Comparison of ENCODE assay signal across 39 cellular contexts in the genomic region with DNA sequence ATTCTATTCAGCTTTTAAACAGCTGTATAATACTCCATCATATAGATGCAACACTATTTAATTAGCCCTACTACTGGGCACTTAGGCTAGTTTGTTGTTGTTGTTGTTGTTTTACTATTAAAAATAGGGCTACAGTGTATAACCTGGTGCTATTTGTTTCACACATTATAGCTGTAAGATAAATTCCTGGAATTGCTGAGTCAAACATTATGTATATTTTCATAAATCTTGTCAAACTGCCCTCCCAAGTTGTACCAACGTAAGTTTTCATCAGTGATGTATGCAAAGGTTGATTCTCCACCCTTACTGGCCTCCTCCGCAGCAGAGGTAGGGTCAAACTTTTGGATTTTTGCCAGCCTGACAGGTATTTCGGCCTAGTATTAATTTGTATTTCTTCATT. TPM values are rescaled to one million over a fixed set of nuclear protein-coding genes. Genes with fewer than 3 reads are reported as not detected.
"Had no signal": no experiment of that assay in that cellular context is flagged by ENCODE, and none has a peak within 500 bp of the region (broad histone marks: within the 10 kb centered on the region; RNA-seq: fewer than 3 reads in every experiment).

No MANE protein-coding gene starts in this region.

- H3K27me3 ChIP-seq: brain microvascular endothelial cell had no signal

- H3K4me3 Mint-ChIP-seq: activated CD4-positive, alpha-beta memory T cell treated with anti-CD3 and anti-CD28 coated beads, Interleukin-2, amount 10 ng/mL, durations not matched to agents 7 days and 5 days; activated CD4-positive, alpha-beta T cell treated with anti-CD3 and anti-CD28 coated beads for 36 hours; activated CD4-positive, alpha-beta T cell treated with anti-CD3 and anti-CD28 coated beads, Interleukin-2, amount 10 ng/mL, durations not matched to agents 7 days and 5 days; activated CD8-positive, alpha-beta memory T cell treated with anti-CD3 and anti-CD28 coated beads, Interleukin-2, amount 10 ng/mL, durations not matched to agents 7 days and 5 days; activated CD8-positive, alpha-beta T cell treated with anti-CD3 and anti-CD28 coated beads, Interleukin-2, amount 10 ng/mL, durations not matched to agents 7 days and 5 days; activated naive CD4-positive, alpha-beta T cell treated with anti-CD3 and anti-CD28 coated beads, Interleukin-2, amount 10 ng/mL, durations not matched to agents 7 days and 5 days; activated naive CD4-positive, alpha-beta T cell treated with anti-CD3 and anti-CD28 coated beads, Interleukin-2, amount 50 U/mL, for 24 hours; activated naive CD8-positive, alpha-beta T cell; activated naive CD8-positive, alpha-beta T cell treated with anti-CD3 and anti-CD28 coated beads, Interleukin-2, amount 10 ng/mL, durations not matched to agents 7 days and 5 days; activated naive CD8-positive, alpha-beta T cell treated with anti-CD3 and anti-CD28 coated beads, Interleukin-2, amount 50 U/mL, for 24 hours; activated T-cell treated with anti-CD3 and anti-CD28 coated beads, Interleukin-2, amount 50 U/mL, for 24 hours; T-helper 1 cell treated with Interleukin-12 subunit alpha and Interleukin-12 subunit beta and Interleukin-4 antibody, amounts not matched to agents 30 μg/mL and 1 μg/mL, for 36 hours; T-helper 2 cell treated with Interferon-gamma antibody and Interleukin-4, amounts not matched to agents 5 μg/mL and 100 μg/mL, for 36 hours; WTC11 had no signal

- H3K4me3 ChIP-seq: adrenal gland, body of pancreas, breast epithelium had no signal

- H3K36me3 ChIP-seq: adrenal gland, brain microvascular endothelial cell, breast epithelium, WERI-Rb-1 had no signal

- H3K27ac ChIP-seq: adrenal gland, body of pancreas, brain microvascular endothelial cell, breast epithelium, WERI-Rb-1 had no signal

- FAIRE-seq: astrocyte had no signal

- DNase-seq: activated CD4-positive, alpha-beta memory T cell treated with anti-CD3 and anti-CD28 coated beads, Interleukin-2, amount 10 ng/mL, durations not matched to agents 7 days and 5 days; activated CD4-positive, alpha-beta T cell treated with anti-CD3 and anti-CD28 coated beads for 1 hour; activated CD4-positive, alpha-beta T cell treated with anti-CD3 and anti-CD28 coated beads for 36 hours; activated CD4-positive, alpha-beta T cell treated with anti-CD3 and anti-CD28 coated beads for 48 hours; activated CD4-positive, alpha-beta T cell treated with anti-CD3 and anti-CD28 coated beads, Interleukin-2, amount 10 ng/mL, durations not matched to agents 7 days and 5 days; activated CD4-positive, alpha-beta T cell treated with anti-CD3 and anti-CD28 coated beads, Interleukin-2, amount 50 U/mL, for 48 hours; activated CD4-positive, CD25-positive, alpha-beta regulatory T cell; activated CD8-positive, alpha-beta memory T cell treated with anti-CD3 and anti-CD28 coated beads for 24 hours; activated CD8-positive, alpha-beta memory T cell treated with anti-CD3 and anti-CD28 coated beads, Interleukin-2, amount 10 ng/mL, durations not matched to agents 7 days and 5 days; activated CD8-positive, alpha-beta memory T cell treated with anti-CD3 and anti-CD28 coated beads, Interleukin-2, amount 50 U/mL, for 48 hours; activated CD8-positive, alpha-beta T cell treated with anti-CD3 and anti-CD28 coated beads, Interleukin-2, amount 10 ng/mL, durations not matched to agents 7 days and 5 days; activated effector memory CD4-positive, alpha-beta T cell treated with Interleukin-2 at 50 U/mL for 16 hours; activated gamma-delta T cell; activated naive CD4-positive, alpha-beta T cell treated with anti-CD3 and anti-CD28 coated beads, Interleukin-2, amount 10 ng/mL, durations not matched to agents 7 days and 5 days; activated naive CD4-positive, alpha-beta T cell treated with Interleukin-2 at 50 U/mL for 16 hours; activated naive CD8-positive, alpha-beta T cell treated with anti-CD3 and anti-CD28 coated beads, Interleukin-2, amount 10 ng/mL, durations not matched to agents 7 days and 5 days; activated naive CD8-positive, alpha-beta T cell treated with anti-CD3 and anti-CD28 coated beads, Interleukin-2, amount 50 U/mL, for 24 hours; activated T-cell treated with anti-CD3 and anti-CD28 coated beads, Interleukin-2, amount 50 U/mL, for 24 hours; activated T-cell treated with anti-CD3 and anti-CD28 coated beads, Interleukin-2, amount 50 U/mL, for 48 hours; adrenal gland; amniotic stem cell; aorta; body of pancreas; brain microvascular endothelial cell; central memory CD4-positive, alpha-beta T cell; cerebellar nuclear complex; T-helper 1 cell; T-helper 2 cell; T-helper 9 cell; WERI-Rb-1 had no signal

- H3K27ac Mint-ChIP-seq: activated CD4-positive, alpha-beta memory T cell treated with anti-CD3 and anti-CD28 coated beads, Interleukin-2, amount 10 ng/mL, durations not matched to agents 7 days and 5 days; activated CD4-positive, alpha-beta T cell treated with anti-CD3 and anti-CD28 coated beads for 36 hours; activated CD4-positive, alpha-beta T cell treated with anti-CD3 and anti-CD28 coated beads, Interleukin-2, amount 10 ng/mL, durations not matched to agents 7 days and 5 days; activated CD8-positive, alpha-beta memory T cell treated with anti-CD3 and anti-CD28 coated beads, Interleukin-2, amount 10 ng/mL, durations not matched to agents 7 days and 5 days; activated CD8-positive, alpha-beta T cell treated with anti-CD3 and anti-CD28 coated beads, Interleukin-2, amount 10 ng/mL, durations not matched to agents 7 days and 5 days; activated naive CD4-positive, alpha-beta T cell treated with anti-CD3 and anti-CD28 coated beads, Interleukin-2, amount 10 ng/mL, durations not matched to agents 7 days and 5 days; activated naive CD4-positive, alpha-beta T cell treated with anti-CD3 and anti-CD28 coated beads, Interleukin-2, amount 50 U/mL, for 24 hours; activated naive CD8-positive, alpha-beta T cell; activated naive CD8-positive, alpha-beta T cell treated with anti-CD3 and anti-CD28 coated beads, Interleukin-2, amount 10 ng/mL, durations not matched to agents 7 days and 5 days; activated naive CD8-positive, alpha-beta T cell treated with anti-CD3 and anti-CD28 coated beads, Interleukin-2, amount 50 U/mL, for 24 hours; activated T-cell treated with anti-CD3 and anti-CD28 coated beads, Interleukin-2, amount 50 U/mL, for 24 hours; activated T-helper 2 cell treated with anti-CD3 and anti-CD28 coated beads, Interferon-gamma antibody, Interleukin-2, Interleukin-4, amounts not matched to agents 10 μg/mL and 5 μg/mL and 100 μg/mL, durations not matched to agents 14 hours and 24 hours and 36 hours; T-helper 1 cell treated with Interleukin-12 subunit alpha and Interleukin-12 subunit beta and Interleukin-4 antibody, amounts not matched to agents 30 μg/mL and 1 μg/mL, for 36 hours; T-helper 2 cell treated with Interferon-gamma antibody and Interleukin-4, amounts not matched to agents 5 μg/mL and 100 μg/mL, for 36 hours; WTC11 had no signal

- H3K36me3 Mint-ChIP-seq: activated naive CD4-positive, alpha-beta T cell treated with anti-CD3 and anti-CD28 coated beads, Interleukin-2, amount 10 ng/mL, durations not matched to agents 7 days and 5 days; activated naive CD4-positive, alpha-beta T cell treated with anti-CD3 and anti-CD28 coated beads, Interleukin-2, amount 50 U/mL, for 24 hours; activated naive CD8-positive, alpha-beta T cell; activated naive CD8-positive, alpha-beta T cell treated with anti-CD3 and anti-CD28 coated beads, Interleukin-2, amount 10 ng/mL, durations not matched to agents 7 days and 5 days; WTC11 had no signal

- ATAC-seq: activated CD4-positive, alpha-beta T cell treated with anti-CD3 and anti-CD28 coated beads for 36 hours; activated CD4-positive, CD25-positive, alpha-beta regulatory T cell treated with anti-CD3 and anti-CD28 coated beads, Interleukin-2, amount 50 U/mL, for 24 hours; activated CD8-positive, alpha-beta memory T cell treated with anti-CD3 and anti-CD28 coated beads, Interleukin-2, amount 10 ng/mL, durations not matched to agents 7 days and 5 days; activated CD8-positive, alpha-beta T cell treated with anti-CD3 and anti-CD28 coated beads, Interleukin-2, amount 10 ng/mL, durations not matched to agents 7 days and 5 days; activated naive CD8-positive, alpha-beta T cell treated with anti-CD3 and anti-CD28 coated beads, Interleukin-2, amount 50 U/mL, for 24 hours; body of pancreas; WTC11 had no signal

- H3K9me3 ChIP-seq: adrenal gland, body of pancreas, breast epithelium had no signal

- H3K9me3 Mint-ChIP-seq: activated CD4-positive, alpha-beta memory T cell treated with anti-CD3 and anti-CD28 coated beads, Interleukin-2, amount 10 ng/mL, durations not matched to agents 7 days and 5 days; activated CD4-positive, alpha-beta T cell treated with anti-CD3 and anti-CD28 coated beads, Interleukin-2, amount 10 ng/mL, durations not matched to agents 7 days and 5 days; activated naive CD4-positive, alpha-beta T cell treated with anti-CD3 and anti-CD28 coated beads, Interleukin-2, amount 10 ng/mL, durations not matched to agents 7 days and 5 days; activated naive CD4-positive, alpha-beta T cell treated with anti-CD3 and anti-CD28 coated beads, Interleukin-2, amount 50 U/mL, for 24 hours; activated naive CD8-positive, alpha-beta T cell treated with anti-CD3 and anti-CD28 coated beads, Interleukin-2, amount 10 ng/mL, durations not matched to agents 7 days and 5 days; activated naive CD8-positive, alpha-beta T cell treated with anti-CD3 and anti-CD28 coated beads, Interleukin-2, amount 50 U/mL, for 24 hours; activated T-cell treated with anti-CD3 and anti-CD28 coated beads, Interleukin-2, amount 50 U/mL, for 24 hours; activated T-helper 2 cell treated with anti-CD3 and anti-CD28 coated beads, Interferon-gamma antibody, Interleukin-2, Interleukin-4, amounts not matched to agents 10 μg/mL and 5 μg/mL and 100 μg/mL, durations not matched to agents 14 hours and 24 hours and 36 hours; T-helper 1 cell treated with Interleukin-12 subunit alpha and Interleukin-12 subunit beta and Interleukin-4 antibody, amounts not matched to agents 30 μg/mL and 1 μg/mL, for 36 hours; T-helper 2 cell treated with Interferon-gamma antibody and Interleukin-4, amounts not matched to agents 5 μg/mL and 100 μg/mL, for 36 hours; WTC11 had no signal

RNA-seq across cellular contexts. Expression of a gene that starts 3.8 kb away (rescaled TPM):
- total RNA-seq: activated CD4-positive, alpha-beta memory T cell treated with anti-CD3 and anti-CD28 coated beads, Interleukin-2, amount 10 ng/mL, durations not matched to agents 7 days and 5 days; activated CD4-positive, alpha-beta T cell treated with anti-CD3 and anti-CD28 coated beads, Interleukin-2, amount 10 ng/mL, durations not matched to agents 7 days and 5 days; activated CD8-positive, alpha-beta memory T cell treated with anti-CD3 and anti-CD28 coated beads, Interleukin-2, amount 10 ng/mL, durations not matched to agents 7 days and 5 days; activated CD8-positive, alpha-beta T cell treated with anti-CD3 and anti-CD28 coated beads, Interleukin-2, amount 10 ng/mL, durations not matched to agents 7 days and 5 days had no signal
